Comparison of ENCODE assay signal across 12 cellular contexts in the genomic region with DNA sequence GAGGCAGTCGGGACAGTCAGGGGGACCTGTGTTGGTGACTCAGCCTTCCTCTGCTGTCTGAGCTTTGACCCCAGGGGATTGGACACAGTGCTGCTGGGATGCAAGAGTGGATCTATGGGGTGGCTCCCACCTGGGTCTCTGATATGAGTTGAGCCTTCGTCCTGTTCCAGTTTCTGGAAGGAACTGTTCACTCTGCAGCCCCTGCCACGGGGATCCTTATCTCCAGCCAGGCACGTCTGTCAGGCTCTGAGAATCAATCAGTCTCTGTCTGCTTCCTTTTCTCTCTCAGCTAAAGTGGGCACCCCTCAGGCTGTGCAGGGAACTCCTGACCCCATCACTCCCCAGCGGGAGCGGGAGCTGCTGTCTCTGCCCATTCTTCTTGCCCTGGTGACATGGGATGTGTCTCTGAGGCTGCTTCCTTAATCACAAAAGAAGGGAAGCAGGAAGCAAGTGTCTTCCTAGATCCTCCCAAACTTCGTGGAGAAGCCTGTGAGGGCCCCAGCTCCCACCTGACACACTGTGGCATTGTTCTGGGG. TPM values are rescaled to one million over a fixed set of nuclear protein-coding genes. Genes with fewer than 3 reads are reported as not detected.
DNase-seq lines count a peak whose midpoint lies in the region; ATAC-seq, FAIRE-seq and TF ChIP-seq lines count a peak whose summit lies in the region.
"Had no signal": no experiment of that assay in that cellular context is flagged by ENCODE, and none has a peak within 500 bp of the region (broad histone marks: within the 10 kb centered on the region; RNA-seq: fewer than 3 reads in every experiment).

No MANE protein-coding gene starts in this region.

- H3K9me3 ChIP-seq in astrocyte (ENCODE audit: insufficient read depth, low read depth, low read length) (no peaks in the 10 kb centered on the region), gastrocnemius medialis (no peaks in the 10 kb centered on the region), A673 (ENCODE audit: low read depth, low read length, poor library complexity, severe bottlenecking) (peaks cover 41% of the 10 kb centered on the region)
- H3K9me3 ChIP-seq in CD4-positive, alpha-beta T cell (ENCODE audit: control insufficient read depth, low read length), result no peaks in the 10 kb centered on the region
- H3K9me3 ChIP-seq: HAP-1 had no signal

- H3K27ac Mint-ChIP-seq in astrocyte (ENCODE audit: unreplicated experiment), result peak overlapping the region; percentile 90
- H3K27ac Mint-ChIP-seq in CD4-positive, alpha-beta T cell, result no peak overlapping the region

- in situ Hi-C loops in gastrocnemius medialis (cut with MboI; ENCODE audit: low sequenced_read_pairs in 4 of 4), result no loop called here

- H3K27me3 ChIP-seq in astrocyte (ENCODE audit: insufficient read depth, low read length) (no peaks in the 10 kb centered on the region), gastrocnemius medialis (no peaks in the 10 kb centered on the region), A673 (replicated peaks; ENCODE audit: insufficient read depth, low read depth, low read length, poor library complexity) (no peaks in the 10 kb centered on the region)
- H3K27me3 ChIP-seq in CD4-positive, alpha-beta T cell (ENCODE audit: control insufficient read depth, insufficient read depth, low read length), result no peaks in the 10 kb centered on the region
- H3K27me3 ChIP-seq: foreskin keratinocyte had no signal

- intact Hi-C loops in gastrocnemius medialis (cut with DNase I; ENCODE audit: low total_unique reads), result loop anchor here (10.0 kb wide), 1 partner anchor 236 kb away; no protein-coding TSS in a partner anchor
- intact Hi-C loops in CD4-positive, alpha-beta T cell (cut with DNase I, micrococcal nuclease), result loop anchor here in 1 of 2 experiments (10.0 kb wide), 1 partner anchor 64 kb away; no protein-coding TSS in a partner anchor
- intact Hi-C loops in A673 (cut with micrococcal nuclease; ENCODE audit: unreplicated experiment), result no loop called here

- no peaks in the 10 kb centered on the region for H3K27me3 Mint-ChIP-seq in astrocyte (ENCODE audit: low read depth, unreplicated experiment)
- no peaks in the 10 kb centered on the region for H3K27me3 Mint-ChIP-seq in CD4-positive, alpha-beta T cell

- FAIRE-seq in astrocyte (lab: Jason Lieb, UNC), result no peak

- TF ChIP-seq CTCF in astrocyte (IDR thresholded peaks at IDR 0.05; ENCODE audit: insufficient read depth, low read depth, low read length) (no peak), gastrocnemius medialis (IDR thresholded peaks at IDR 0.05 in 4 of 5, conservative IDR thresholded peaks at IDR 0.05 in 1 of 5) (no peak), A673 (conservative IDR thresholded peaks at IDR 0.05; ENCODE audit: low read depth, low read length) (no peak)
- TF ChIP-seq CTCF in CD4-positive, alpha-beta T cell (IDR thresholded peaks at IDR 0.05), result no peak

- H3K4me1 Mint-ChIP-seq in astrocyte (ENCODE audit: low read depth, unreplicated experiment), result peaks cover 55% of the 10 kb centered on the region
- H3K4me1 Mint-ChIP-seq in CD4-positive, alpha-beta T cell (ENCODE audit: low read depth), result no peaks in the 10 kb centered on the region

- no peak overlapping the region for H3K4me3 ChIP-seq in astrocyte (ENCODE audit: insufficient read depth, low read depth, low read length)
- H3K4me3 ChIP-seq in gastrocnemius medialis, result no peak overlapping the region
- H3K4me3 ChIP-seq in A673 (ENCODE audit: low read depth, low read length, poor library complexity, severe bottlenecking), result no peak overlapping the region
- H3K4me3 ChIP-seq: HAP-1 had no signal

- peak; percentile 12 for DNase-seq in Daoy (ENCODE audit: low read depth)
- no peak for DNase-seq in astrocyte (ENCODE audit: low read depth)
- DNase-seq in islet precursor cell, result peak; percentile 96
- peak in 1 of 2 donors; percentile 15 for DNase-seq in gastrocnemius medialis
- DNase-seq in mucosa of gallbladder (ENCODE audit: low spot score), result no peak
- no peak for DNase-seq in CD4-positive, alpha-beta T cell
- no peak for DNase-seq in NCI-H510A treated with DMSO at 0.1 percent for 48 hours (lab: John Stamatoyannopoulos, UW)
- no peak for DNase-seq in A673 (ENCODE audit: low spot score)
- DNase-seq: central memory CD4-positive, alpha-beta T cell had no signal

- no peaks in the 10 kb centered on the region for H3K36me3 Mint-ChIP-seq in astrocyte (ENCODE audit: low read depth, unreplicated experiment)
- no peaks in the 10 kb centered on the region for H3K36me3 Mint-ChIP-seq in CD4-positive, alpha-beta T cell (ENCODE audit: low read depth)

- peak; percentile 13 to 47 for ATAC-seq in gastrocnemius medialis
- no peak for ATAC-seq in CD4-positive, alpha-beta T cell (ENCODE audit: poor library complexity)

- H3K4me3 Mint-ChIP-seq in astrocyte (ENCODE audit: unreplicated experiment), result no peak overlapping the region
- H3K4me3 Mint-ChIP-seq in CD4-positive, alpha-beta T cell, result no peak overlapping the region

- TF ChIP-seq POLR2A in gastrocnemius medialis (IDR thresholded peaks at IDR 0.05), result no peak

- peaks cover 18% of the 10 kb centered on the region for H3K4me1 ChIP-seq in astrocyte (ENCODE audit: insufficient read depth, low read length)
- peaks cover 15% of the 10 kb centered on the region in 2 donors for H3K4me1 ChIP-seq in gastrocnemius medialis
- no peaks in the 10 kb centered on the region for H3K4me1 ChIP-seq in A673 (ENCODE audit: insufficient read depth, low read length, poor library complexity, severe bottlenecking)
- H3K4me1 ChIP-seq: foreskin keratinocyte, HAP-1 had no signal

- BruUV-seq in A673 (replicated peaks; lab: Mats Ljungman, UMichigan), result no TSS peak

- peak overlapping the region; percentile 44 for H3K4me2 ChIP-seq in astrocyte (ENCODE audit: low read length)
- H3K4me2 ChIP-seq: KMS-11 had no signal

- H3K27ac ChIP-seq in astrocyte (ENCODE audit: low read depth, low read length), result no peak overlapping the region
- H3K27ac ChIP-seq in gastrocnemius medialis, result peak overlapping the region; percentile 67 to 81 (median 76)
- H3K27ac ChIP-seq in CD4-positive, alpha-beta T cell (ENCODE audit: low read depth, low read length), result no peak overlapping the region
- no peak overlapping the region for H3K27ac ChIP-seq in A673 (ENCODE audit: low read depth, low read length, poor library complexity, severe bottlenecking)
- H3K27ac ChIP-seq: foreskin keratinocyte, KMS-11 had no signal

- no peaks in the 10 kb centered on the region for H4K20me1 ChIP-seq in astrocyte (ENCODE audit: insufficient read depth, low read length)

- POLR2A ChIA-PET in CD4-positive, alpha-beta T cell (lab: Charles Lee), result no interaction called here
- POLR2A ChIA-PET in A673 (lab: Charles Lee; ENCODE audit: low non-redundant PET), result no interaction called here

- no peak overlapping the region for H3K9ac ChIP-seq in astrocyte (ENCODE audit: low read length)
- H3K9ac ChIP-seq: KMS-11 had no signal

- H3K36me3 ChIP-seq in astrocyte (ENCODE audit: insufficient read depth, low read length) (no peaks in the 10 kb centered on the region), gastrocnemius medialis (no peaks in the 10 kb centered on the region), A673 (ENCODE audit: insufficient read depth, low read length, poor library complexity, severe bottlenecking) (no peaks in the 10 kb centered on the region)
- H3K36me3 ChIP-seq: HAP-1 had no signal

- H3K9me3 Mint-ChIP-seq in astrocyte (ENCODE audit: unreplicated experiment), result no peaks in the 10 kb centered on the region
- no peaks in the 10 kb centered on the region for H3K9me3 Mint-ChIP-seq in CD4-positive, alpha-beta T cell

- CTCF ChIA-PET in CD4-positive, alpha-beta T cell (lab: Charles Lee), result no interaction called here
- CTCF ChIA-PET in A673 (lab: Charles Lee), result no interaction called here

- H3K79me2 ChIP-seq in astrocyte (ENCODE audit: insufficient read depth, low read length), result no peaks in the 10 kb centered on the region

- H2AFZ ChIP-seq in astrocyte (ENCODE audit: low read depth, low read length), result peak overlapping the region; percentile 43

RNA-seq across cellular contexts. Expression of a gene that starts 51.7 kb away (rescaled TPM):
- total RNA-seq in Daoy (2014; rRNA removed; shearing (Covaris generic)), result 3.6 and 25.5 TPM in 2 replicates
- total RNA-seq in astrocyte (15.5 and 16.6 TPM in 2 replicates), gastrocnemius medialis (10 to 100 TPM in 1 of 4 donors, 1 to 10 TPM in 3; 4.6 to 17.9 (median 6.2) TPM), mucosa of gallbladder (11.2 TPM), A673 (2021) (not detected in 2 replicates)
- total RNA-seq in CD4-positive, alpha-beta T cell, result not detected

Comparison
In these comparisons a context has a peak if more than half of its experiments do, and no peak if none do; other contexts are left out.
1. DNase-seq: peak in Daoy (single experiment) and islet precursor cell (single experiment); none in astrocyte (single experiment), mucosa of gallbladder (single experiment), CD4-positive, alpha-beta T cell (0 of 10), NCI-H510A treated with DMSO at 0.1 percent for 48 hours (single experiment) and A673 (single experiment).
2. H3K27ac ChIP-seq: peak in gastrocnemius medialis (4 of 4); none in astrocyte (single experiment), CD4-positive, alpha-beta T cell (single experiment) and A673 (single experiment).